8 cellular contexts compared by ENCODE assay signal in genomic region chr15:40928975-40929729, GRCh38. TPM values are rescaled to one million over a fixed set of nuclear protein-coding genes. Genes with fewer than 3 reads are reported as not detected.
DNase-seq lines count a peak whose midpoint lies in the region; ATAC-seq and TF ChIP-seq lines count a peak whose summit lies in the region.

Gene DLL4, plus strand, starts transcription at chr15:40929340. Its CDS starts 329 bp downstream, at chr15:40929669.

- H3K9me3 ChIP-seq in transverse colon = no peaks in the 10 kb centered on the region

- 1% methylated on average over 12 to 46 of the region's 72 CpGs for WGBS in transverse colon (ENCODE audit: low coverage in 1 of 2), 2 donors

- peaks cover 68% of the 10 kb centered on the region for H3K27me3 ChIP-seq in transverse colon

- in situ Hi-C loops in transverse colon (cut with MboI; ENCODE audit: low pct_ligation_motif_present in 1 of 4, low pct_unique_long_range_greater_than_20kb in 1 of 4, low sequenced_read_pairs in 3 of 4) = no loop called here

- intact Hi-C loops in transverse colon (cut with DNase I; ENCODE audit: low total_unique reads) = no loop called here

- peak within 1 kb of the TSS; percentile 36 to 66 (median 50) for H3K4me3 ChIP-seq in transverse colon

- TF ChIP-seq CTCF in transverse colon (IDR thresholded peaks at IDR 0.05) = peak in 2 of 5 experiments; percentile 34 to 42

- peak within 1 kb of the TSS; percentile 78 to 87 (median 84) for H3K27ac ChIP-seq in transverse colon

- ATAC-seq in GM19395 (IDR thresholded peaks at IDR 0.05; ENCODE audit: unreplicated experiment) = no peak

- H3K36me3 ChIP-seq in transverse colon = no peaks in the 10 kb centered on the region

- peaks cover 42 to 80% (median 70%) of the 10 kb centered on the region in 4 donors for H3K4me1 ChIP-seq in transverse colon

- no peak for TF ChIP-seq EP300 in transverse colon (IDR thresholded peaks at IDR 0.05; ENCODE audit: low read depth)

- DNase-seq in NCI-H1694 treated with DMSO at 0.1 percent for 48 hours (lab: John Stamatoyannopoulos, UW) (peak; percentile 22), NCI-H1694 (lab: John Stamatoyannopoulos, UW) (no peak), NCI-H1436 treated with DMSO at 0.1 percent for 48 hours (lab: John Stamatoyannopoulos, UW) (peak; percentile 65), T1000 (lab: John Stamatoyannopoulos, UW) (peak; percentile 24), mesenteric fat pad (ENCODE audit: low spot score) (no peak), transverse colon (peak; percentile 87)
- peak; percentile 36 for DNase-seq in effector CD8-positive, alpha-beta T cell (lab: John Stamatoyannopoulos, UW)

- TF ChIP-seq POLR2A in transverse colon (IDR thresholded peaks at IDR 0.05) = peak; percentile 95

RNA-seq across cellular contexts. Expression of gene DLL4, which starts in this region (rescaled TPM):
- 15.2 TPM for total RNA-seq in mesenteric fat pad
- total RNA-seq in transverse colon = 10 to 100 TPM in 2 of 4 donors, 1 to 10 TPM in 2; 1.5 to 14.2 (median 10.2) TPM

Comparison
In these comparisons a context has a peak if more than half of its experiments do, and no peak if none do; other contexts are left out.
1. DNase-seq: peak in NCI-H1694 treated with DMSO at 0.1 percent for 48 hours (single experiment), NCI-H1436 treated with DMSO at 0.1 percent for 48 hours (single experiment), T1000 (single experiment), effector CD8-positive, alpha-beta T cell (single experiment) and transverse colon (single experiment); none in NCI-H1694 (single experiment) and mesenteric fat pad (single experiment).